In the genomic region with DNA sequence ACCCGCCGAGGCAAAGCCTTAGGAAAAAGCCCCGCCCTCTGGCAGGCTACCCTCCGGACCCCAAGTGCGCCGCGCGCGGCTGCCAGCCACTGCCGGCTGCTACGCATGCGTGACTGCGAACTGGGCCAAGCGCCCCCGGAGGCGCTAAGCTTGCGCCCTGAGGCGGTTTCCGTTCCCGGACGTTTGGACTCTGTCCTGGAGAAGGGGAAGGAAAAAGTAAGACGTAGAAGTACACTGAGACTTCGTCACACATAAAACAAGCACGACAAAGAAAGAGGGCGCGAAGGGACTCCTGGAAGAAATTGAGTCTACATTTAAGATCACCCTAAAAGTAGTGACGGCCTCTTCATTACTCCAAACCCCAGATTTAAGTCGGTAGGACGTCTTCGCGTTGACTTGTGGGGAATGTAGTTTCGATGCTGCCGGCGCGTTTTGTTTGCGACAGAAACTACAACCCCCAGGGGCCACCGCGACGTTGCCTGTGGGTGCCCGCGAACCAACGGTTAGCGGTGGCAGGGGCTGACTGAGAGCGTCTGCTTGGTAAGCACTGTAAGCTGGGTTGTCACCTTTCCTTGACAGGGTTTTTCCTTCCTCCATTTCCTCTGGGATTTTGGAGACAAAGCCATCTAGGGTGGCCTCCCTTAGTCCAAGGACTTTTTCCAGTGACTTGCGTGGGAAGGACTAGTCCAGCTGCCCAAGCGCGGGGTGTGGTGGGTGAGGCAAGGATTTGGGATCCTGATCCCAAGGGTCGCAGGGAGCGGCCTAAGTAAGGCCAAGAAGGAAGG, we compare ENCODE assay signal across 1 cellular context.
A peak's percentile ranks its signal among the peaks of the same experiment; 100 is the strongest.
TF ChIP-seq lines count a peak whose summit lies in the region.

A gene (plus strand): TSS at position 472 of the 785 bp plus-strand sequence. CDS start 49,715 bp downstream, outside the sequence.

TF ChIP-seq in H1, 55 proteins besides CTCF, POLR2A, EP300 and RAD21:
- TF ChIP-seq TEAD4 (IDR thresholded peaks at IDR 0.05; ENCODE audit: low read depth, low read length) (peak; percentile 40; the same call in 1 of the 2 replicates), NANOG (IDR thresholded peaks at IDR 0.05; ENCODE audit: insufficient read depth, low read depth, low read length, poor library complexity, severe bottlenecking) (no peak), SIN3A (conservative IDR thresholded peaks at IDR 0.05 in 1 of 2, IDR thresholded peaks at IDR 0.05 in 1 of 2; ENCODE audit: low read depth in 1 of 2, low read length in 2 of 2) (peak in 1 of 2 experiments; percentile 83; a peak in 1 of 4 replicates), YY1 (IDR thresholded peaks at IDR 0.05; ENCODE audit: low read depth, low read length) (peak; percentile 5), SRF (IDR thresholded peaks at IDR 0.05; ENCODE audit: low read depth, low read length) (peak; percentile 67), KDM5A (IDR thresholded peaks at IDR 0.05; ENCODE audit: low read length) (peak; percentile 59), ZNF274 (IDR thresholded peaks at IDR 0.05; ENCODE audit: borderline replicate concordance, extremely low read depth, low read length) (no peak), NRF1 (IDR thresholded peaks at IDR 0.05; ENCODE audit: low read depth, low read length) (peak; percentile 88), TAF1 (IDR thresholded peaks at IDR 0.05; ENCODE audit: low read depth, low read length) (peak; percentile 21; the same call in 1 of the 2 replicates), TAF7 (optimal IDR thresholded peaks at IDR 0.05; ENCODE audit: borderline replicate concordance, low read depth, low read length) (peak; percentile 61), FOSL1 (IDR thresholded peaks at IDR 0.05; ENCODE audit: insufficient read depth, low read depth, low read length) (no peak), HDAC2 (IDR thresholded peaks at IDR 0.05; ENCODE audit: borderline replicate concordance in 1 of 2, low read depth in 2 of 2, low read length in 2 of 2) (peak in 1 of 2 experiments; percentile 74; a peak in 1 of 4 replicates), SIX5 (IDR thresholded peaks at IDR 0.05; ENCODE audit: low read depth, low read length) (peak; percentile 90), ASH2L (IDR thresholded peaks at IDR 0.05; ENCODE audit: low read length) (peak; percentile 66), CREB1 (IDR thresholded peaks at IDR 0.05) (peak; percentile 97), EZH2 (IDR thresholded peaks at IDR 0.05; ENCODE audit: low read depth, low read length, severe bottlenecking) (no peak)
- TF ChIP-seq, protein P1, sequence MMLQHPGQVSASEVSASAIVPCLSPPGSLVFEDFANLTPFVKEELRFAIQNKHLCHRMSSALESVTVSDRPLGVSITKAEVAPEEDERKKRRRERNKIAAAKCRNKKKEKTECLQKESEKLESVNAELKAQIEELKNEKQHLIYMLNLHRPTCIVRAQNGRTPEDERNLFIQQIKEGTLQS (IDR thresholded peaks at IDR 0.05; ENCODE audit: insufficient read depth, low read depth, low read length) = peak; percentile 75
- TF ChIP-seq, protein P2, sequence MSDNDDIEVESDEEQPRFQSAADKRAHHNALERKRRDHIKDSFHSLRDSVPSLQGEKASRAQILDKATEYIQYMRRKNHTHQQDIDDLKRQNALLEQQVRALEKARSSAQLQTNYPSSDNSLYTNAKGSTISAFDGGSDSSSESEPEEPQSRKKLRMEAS (IDR thresholded peaks at IDR 0.05) = peak; percentile 30; the same call in 1 of the 2 replicates
